Comparison of ENCODE assay signal across 34 cellular contexts in the genomic region with DNA sequence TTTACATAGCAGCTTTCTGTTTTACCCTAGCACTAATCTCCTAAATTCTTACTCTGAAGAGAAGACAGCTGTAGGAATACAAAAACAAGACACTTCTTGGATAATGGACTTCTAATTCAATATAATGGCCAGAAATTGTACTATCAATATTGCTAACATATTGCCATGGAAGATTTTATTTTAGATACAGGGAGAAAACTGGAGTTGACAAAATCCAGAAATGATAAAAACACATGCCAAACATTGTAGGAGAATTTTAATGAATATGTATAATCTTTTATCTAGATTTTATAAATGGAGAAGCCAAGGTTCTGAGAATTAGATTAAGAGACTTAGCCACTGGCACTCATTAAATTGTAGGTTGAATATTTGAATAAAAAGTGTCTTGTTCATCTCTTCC.
"Had no signal": no experiment of that assay in that cellular context is flagged by ENCODE, and none has a peak within 500 bp of the region (broad histone marks: within the 10 kb centered on the region; RNA-seq: fewer than 3 reads in every experiment).

No MANE protein-coding gene starts in this region.

- DNase-seq: Karpas-422, Kasumi-1, MG63, MM.1S, MV-4-11, NCI-H1048, NCI-H1092, NCI-H1092 treated with DMSO at 0.1 percent for 48 hours, NCI-H1105, NCI-H1105 treated with DMSO at 0.1 percent for 48 hours, NCI-H1417, NCI-H1417 treated with DMSO at 0.1 percent for 48 hours, NCI-H1436, NCI-H1436 treated with DMSO at 0.1 percent for 48 hours, NCI-H146, NCI-H1694, NCI-H1694 treated with DMSO at 0.1 percent for 48 hours, NCI-H187, NCI-H187 treated with DMSO at 0.1 percent for 48 hours, NCI-H1930, NCI-H2029, NCI-H2029 treated with DMSO at 0.1 percent for 48 hours, NCI-H2081, NCI-H2081 treated with DMSO at 0.1 percent for 48 hours, NCI-H2107, NCI-H2171, NCI-H2171 treated with DMSO at 0.1 percent for 48 hours, NCI-H2227 treated with DMSO at 0.1 percent for 48 hours, NCI-H226, NCI-H345, NCI-H446, NCI-H446 treated with DMSO at 0.1 percent for 48 hours, NCI-H510A had no signal

- H3K36me3 ChIP-seq: MG63 had no signal

- H3K27ac ChIP-seq: KMS-11 had no signal

- H3K27me3 ChIP-seq: MG63 had no signal

- H3K9ac ChIP-seq: KMS-11 had no signal

- H3K4me3 ChIP-seq: MG63 had no signal

- H3K4me2 ChIP-seq: KMS-11 had no signal

- H3K9me3 ChIP-seq: MG63 had no signal
